Comparison of ENCODE assay signal across 17 cellular contexts in genomic region chr14:99156026-99156425, GRCh38.
DNase-seq lines count a peak whose midpoint lies in the region; ATAC-seq and TF ChIP-seq lines count a peak whose summit lies in the region.
"Had no signal": no experiment of that assay in that cellular context is flagged by ENCODE, and none has a peak within 500 bp of the region (broad histone marks: within the 10 kb centered on the region; RNA-seq: fewer than 3 reads in every experiment).

No MANE protein-coding gene starts in this region.

- no peaks in the 10 kb centered on the region for H3K79me1 ChIP-seq in trophoblast cell (ENCODE audit: low read length)

- no peaks in the 10 kb centered on the region for H3K9me3 Mint-ChIP-seq in activated CD8-positive, alpha-beta memory T cell treated with anti-CD3 and anti-CD28 coated beads, Interleukin-2, amount 10 ng/mL, durations not matched to agents 7 days and 5 days (ENCODE audit: low read depth)
- H3K9me3 Mint-ChIP-seq: IgD-negative memory B cell had no signal

- H4K12ac ChIP-seq in trophoblast cell (ENCODE audit: low read depth, low read length): no peak overlapping the region

- H3K9me3 ChIP-seq in trophoblast cell (ENCODE audit: insufficient read depth, low read depth, low read length) (peaks cover 5% of the 10 kb centered on the region), testis (no peaks in the 10 kb centered on the region), smooth muscle cell (replicated peaks; ENCODE audit: low read depth) (no peaks in the 10 kb centered on the region)
- H3K9me3 ChIP-seq: A549, BE2C had no signal

- no peaks in the 10 kb centered on the region for H3F3A ChIP-seq in smooth muscle cell (ENCODE audit: low read depth)

- no peaks in the 10 kb centered on the region for H3K36me3 Mint-ChIP-seq in activated CD8-positive, alpha-beta memory T cell treated with anti-CD3 and anti-CD28 coated beads, Interleukin-2, amount 10 ng/mL, durations not matched to agents 7 days and 5 days
- H3K36me3 Mint-ChIP-seq: IgD-negative memory B cell had no signal

- H3K27me3 Mint-ChIP-seq in activated CD8-positive, alpha-beta memory T cell treated with anti-CD3 and anti-CD28 coated beads, Interleukin-2, amount 10 ng/mL, durations not matched to agents 7 days and 5 days: no peaks in the 10 kb centered on the region
- H3K27me3 Mint-ChIP-seq: IgD-negative memory B cell had no signal

- H3K18ac ChIP-seq in trophoblast cell (ENCODE audit: low read length): no peak overlapping the region

- H2AFZ ChIP-seq in trophoblast cell (ENCODE audit: insufficient read depth, low read length, poor library complexity): no peak overlapping the region
- H2AFZ ChIP-seq in smooth muscle cell (ENCODE audit: low read depth): no peak overlapping the region

- ATAC-seq in activated CD8-positive, alpha-beta memory T cell treated with anti-CD3 and anti-CD28 coated beads, Interleukin-2, amount 10 ng/mL, durations not matched to agents 7 days and 5 days: no peak
- ATAC-seq in HG03095 (IDR thresholded peaks at IDR 0.05; ENCODE audit: unreplicated experiment): no peak
- ATAC-seq: A549, Panc1 had no signal

- DNase-seq in activated CD8-positive, alpha-beta memory T cell treated with anti-CD3 and anti-CD28 coated beads for 24 hours: peak; percentile 38
- no peak for DNase-seq in activated CD8-positive, alpha-beta memory T cell treated with anti-CD3 and anti-CD28 coated beads, Interleukin-2, amount 10 ng/mL, durations not matched to agents 7 days and 5 days
- peak; percentile 11 for DNase-seq in ecto neural progenitor cell (ENCODE audit: low spot score)
- DNase-seq in trophoblast cell: no peak
- peak; percentile 1 for DNase-seq in testis
- DNase-seq in NCI-H524 treated with DMSO at 0.1 percent for 48 hours (lab: John Stamatoyannopoulos, UW): no peak
- DNase-seq in smooth muscle cell (lab: John Stamatoyannopoulos, UW; ENCODE audit: unreplicated experiment): no peak
- DNase-seq: BE2C; CD4-positive, CD25-positive, alpha-beta regulatory T cell; NCI-H187 treated with DMSO at 0.1 percent for 48 hours; NCI-H2107; NCI-H774; NK-92 treated with Interleukin-12 subunit alpha and Interleukin-12 subunit beta, amount 100 ng/mL, for 24 hours had no signal

- H3K79me2 ChIP-seq in trophoblast cell (ENCODE audit: control insufficient read depth, insufficient read depth, low read length, poor library complexity) (no peaks in the 10 kb centered on the region), smooth muscle cell (ENCODE audit: low read depth) (no peaks in the 10 kb centered on the region)

- H2AK5ac ChIP-seq in trophoblast cell (ENCODE audit: low read length): no peak overlapping the region

- no peak overlapping the region for H4K8ac ChIP-seq in trophoblast cell (ENCODE audit: low read depth, low read length)

- intact Hi-C loops in testis (cut with DNase I; ENCODE audit: low total_unique reads): no loop called here

- H2BK120ac ChIP-seq in trophoblast cell (ENCODE audit: insufficient read depth, low read length, poor library complexity): no peak overlapping the region

- peaks cover 8% of the 10 kb centered on the region for H3K4me1 Mint-ChIP-seq in activated CD8-positive, alpha-beta memory T cell treated with anti-CD3 and anti-CD28 coated beads, Interleukin-2, amount 10 ng/mL, durations not matched to agents 7 days and 5 days
- H3K4me1 Mint-ChIP-seq: IgD-negative memory B cell had no signal

- H3K9ac ChIP-seq in trophoblast cell (ENCODE audit: low read length) (no peak overlapping the region), smooth muscle cell (ENCODE audit: low read depth) (no peak overlapping the region)

- H4K20me1 ChIP-seq in smooth muscle cell (ENCODE audit: low read depth): no peaks in the 10 kb centered on the region

- no peak overlapping the region for H3K14ac ChIP-seq in trophoblast cell (ENCODE audit: low read length)

- H3K36me3 ChIP-seq in trophoblast cell (ENCODE audit: control insufficient read depth in 1 of 2, insufficient read depth in 2 of 2, low read length in 2 of 2): no peaks in the 10 kb centered on the region
- H3K36me3 ChIP-seq in testis (ENCODE audit: low read depth, missing control alignments): no peaks in the 10 kb centered on the region
- no peaks in the 10 kb centered on the region for H3K36me3 ChIP-seq in smooth muscle cell (ENCODE audit: low read depth)
- H3K36me3 ChIP-seq: BE2C had no signal

- H3K4me2 ChIP-seq in trophoblast cell (ENCODE audit: low read length) (no peak overlapping the region), smooth muscle cell (no peak overlapping the region)
- H3K4me2 ChIP-seq: A549 had no signal

- no peak overlapping the region for H2BK5ac ChIP-seq in trophoblast cell (ENCODE audit: low read depth, low read length, poor library complexity)

- H3K27ac Mint-ChIP-seq in activated CD8-positive, alpha-beta memory T cell treated with anti-CD3 and anti-CD28 coated beads, Interleukin-2, amount 10 ng/mL, durations not matched to agents 7 days and 5 days: no peak overlapping the region
- H3K27ac Mint-ChIP-seq: CD4-positive, CD25-positive, alpha-beta regulatory T cell; IgD-negative memory B cell had no signal

- no peak overlapping the region for H4K91ac ChIP-seq in trophoblast cell (ENCODE audit: low read depth, low read length)

- no peak overlapping the region for H3K4me3 Mint-ChIP-seq in activated CD8-positive, alpha-beta memory T cell treated with anti-CD3 and anti-CD28 coated beads, Interleukin-2, amount 10 ng/mL, durations not matched to agents 7 days and 5 days
- H3K4me3 Mint-ChIP-seq: CD4-positive, CD25-positive, alpha-beta regulatory T cell; IgD-negative memory B cell had no signal

- H3K23ac ChIP-seq in trophoblast cell (ENCODE audit: low read length): no peak overlapping the region

- peak overlapping the region; percentile 4 for H3K4me3 ChIP-seq in trophoblast cell (ENCODE audit: low read depth, low read length)
- no peak overlapping the region for H3K4me3 ChIP-seq in testis
- no peak overlapping the region for H3K4me3 ChIP-seq in smooth muscle cell
- H3K4me3 ChIP-seq: A549 had no signal

- no peaks in the 10 kb centered on the region for H3K27me3 ChIP-seq in trophoblast cell (ENCODE audit: insufficient read depth, low read length)
- no peaks in the 10 kb centered on the region for H3K27me3 ChIP-seq in testis
- no peaks in the 10 kb centered on the region for H3K27me3 ChIP-seq in smooth muscle cell (ENCODE audit: low read depth)

- CTCF ChIA-PET in activated CD8-positive, alpha-beta memory T cell treated with anti-CD3 and anti-CD28 coated beads, Interleukin-2, amount 10 ng/mL, durations not matched to agents 7 days and 5 days (lab: Charles Lee): no interaction called here

- WGBS in trophoblast cell (ENCODE audit: extremely low coverage, insufficient coverage, insufficient read length): no CpG with 5 or more reads among the region's 8 CpGs
- WGBS in testis, 2 donors: 61 to 70% methylated on average over 8 of the region's 8 CpGs
- 90% methylated on average over 8 of the region's 8 CpGs for WGBS in smooth muscle cell (ENCODE audit: low lambda C conversion rate)

- H3K27ac ChIP-seq in trophoblast cell (ENCODE audit: low read depth, low read length) (no peak overlapping the region), testis (no peak overlapping the region), smooth muscle cell (ENCODE audit: low read depth) (no peak overlapping the region)
- H3K27ac ChIP-seq: A549 had no signal

- H3K4ac ChIP-seq in trophoblast cell (ENCODE audit: low read depth, low read length): no peak overlapping the region

- H3K4me1 ChIP-seq in trophoblast cell (ENCODE audit: control insufficient read depth in 1 of 2, insufficient read depth in 2 of 2, low read length in 2 of 2) (peaks cover 3 to 13% of the 10 kb centered on the region in 2 experiments), testis (no peaks in the 10 kb centered on the region), smooth muscle cell (ENCODE audit: low read depth) (no peaks in the 10 kb centered on the region)
- H3K4me1 ChIP-seq: A549, BE2C had no signal

- TF ChIP-seq CTCF in testis (IDR thresholded peaks at IDR 0.05): no peak
- TF ChIP-seq CTCF in smooth muscle cell (IDR thresholded peaks at IDR 0.05; ENCODE audit: borderline replicate concordance, insufficient read depth, poor library complexity, severe bottlenecking): no peak

- H2BK12ac ChIP-seq in trophoblast cell (ENCODE audit: low read length): no peak overlapping the region

- no peak for TF ChIP-seq POLR2A in testis (IDR thresholded peaks at IDR 0.05)

Comparison
In these comparisons a context has a peak if more than half of its experiments do, and no peak if none do; other contexts are left out.
1. DNase-seq: peak in activated CD8-positive, alpha-beta memory T cell treated with anti-CD3 and anti-CD28 coated beads for 24 hours (single experiment), ecto neural progenitor cell (single experiment) and testis (single experiment); none in activated CD8-positive, alpha-beta memory T cell treated with anti-CD3 and anti-CD28 coated beads, Interleukin-2, amount 10 ng/mL, durations not matched to agents 7 days and 5 days (single experiment), trophoblast cell (0 of 2), NCI-H524 treated with DMSO at 0.1 percent for 48 hours (single experiment) and smooth muscle cell (single experiment).